1 cellular context compared by ENCODE assay signal in genomic region chr3:59408047-59408624, GRCh38.
TF ChIP-seq lines count a peak whose summit lies in the region.

No MANE protein-coding gene starts in this region.

TF ChIP-seq in IMR-90, 13 proteins besides CTCF, POLR2A, EP300 and RAD21 (continued from another document):
- no peak for TF ChIP-seq RCOR1 (IDR thresholded peaks at IDR 0.05; ENCODE audit: insufficient replicate concordance, low read length)
- TF ChIP-seq BHLHE40 (IDR thresholded peaks at IDR 0.05; ENCODE audit: low read depth, low read length), result no peak
- no peak for TF ChIP-seq ELK1 (IDR thresholded peaks at IDR 0.05; ENCODE audit: borderline replicate concordance, low read depth, low read length)
- TF ChIP-seq MAFK (IDR thresholded peaks at IDR 0.05; ENCODE audit: low read depth, low read length), result no peak
- no peak for TF ChIP-seq MAZ (IDR thresholded peaks at IDR 0.05; ENCODE audit: borderline replicate concordance, low read depth, low read length)
- no peak for TF ChIP-seq RFX5 (IDR thresholded peaks at IDR 0.05; ENCODE audit: low read depth, low read length)
- no peak for TF ChIP-seq CEBPB (IDR thresholded peaks at IDR 0.05; ENCODE audit: low read depth, low read length)
- TF ChIP-seq NFE2L2 (IDR thresholded peaks at IDR 0.05; ENCODE audit: low read depth, low read length), result no peak
- no peak for TF ChIP-seq MXI1 (IDR thresholded peaks at IDR 0.05; ENCODE audit: borderline replicate concordance, low read depth, low read length)
- TF ChIP-seq CHD1 (IDR thresholded peaks at IDR 0.05; ENCODE audit: low read depth, low read length), result no peak
- no peak for TF ChIP-seq SMC3 (IDR thresholded peaks at IDR 0.05; ENCODE audit: low read depth, low read length)
